In genomic region chr3:63990733-63991132, GRCh38 we compare ENCODE assay signal across 20 cellular contexts. TPM values are rescaled to one million over a fixed set of nuclear protein-coding genes. Genes with fewer than 3 reads are reported as not detected.
DNase-seq lines count a peak whose midpoint lies in the region; ATAC-seq lines count a peak whose summit lies in the region.
"Had no signal": no experiment of that assay in that cellular context is flagged by ENCODE, and none has a peak within 500 bp of the region (broad histone marks: within the 10 kb centered on the region; RNA-seq: fewer than 3 reads in every experiment).

No MANE protein-coding gene starts in this region.

- no peak for ATAC-seq in activated T-cell treated with anti-CD3 and anti-CD28 coated beads, Interleukin-2, amount 50 U/mL, for 72 hours (replicated peaks in 1 of 2)
- no peak for ATAC-seq in activated T-cell treated with anti-CD3 and anti-CD28 coated beads, Interleukin-2, amount 50 U/mL, for 4 hours
- ATAC-seq in stimulated activated memory B cell treated with anti-CD40 and anti-IgM and Interleukin-4, amounts not matched to agents 10 μg/mL and 1 μg/mL and 100 μg/mL, for 72 hours = no peak
- ATAC-seq: left cardiac atrium, Panc1 had no signal

- peaks cover 11 to 16% of the 10 kb centered on the region in 2 donors for H3K36me3 Mint-ChIP-seq in activated T-cell treated with anti-CD3 and anti-CD28 coated beads, Interleukin-2, amount 50 U/mL, for 72 hours (ENCODE audit: insufficient read depth in 2 of 2)
- H3K36me3 Mint-ChIP-seq in activated T-cell treated with anti-CD3 and anti-CD28 coated beads, Interleukin-2, amount 50 U/mL, for 4 hours (ENCODE audit: insufficient read depth) = peaks cover 62% of the 10 kb centered on the region
- H3K36me3 Mint-ChIP-seq in activated CD4-positive, alpha-beta memory T cell treated with anti-CD3 and anti-CD28 coated beads for 36 hours = peaks cover 58% of the 10 kb centered on the region
- peaks cover 23 to 68% (median 48%) of the 10 kb centered on the region in 3 donors for H3K36me3 Mint-ChIP-seq in immature natural killer cell
- peaks cover 56% of the 10 kb centered on the region for H3K36me3 Mint-ChIP-seq in stimulated activated memory B cell treated with anti-CD40 and anti-IgM and Interleukin-4, amounts not matched to agents 10 μg/mL and 1 μg/mL and 100 μg/mL, for 72 hours

- H3K9me3 Mint-ChIP-seq in activated T-cell treated with anti-CD3 and anti-CD28 coated beads, Interleukin-2, amount 50 U/mL, for 72 hours = no peaks in the 10 kb centered on the region
- no peaks in the 10 kb centered on the region for H3K9me3 Mint-ChIP-seq in activated T-cell treated with anti-CD3 and anti-CD28 coated beads, Interleukin-2, amount 50 U/mL, for 4 hours
- no peaks in the 10 kb centered on the region for H3K9me3 Mint-ChIP-seq in activated CD4-positive, alpha-beta memory T cell treated with anti-CD3 and anti-CD28 coated beads for 36 hours
- H3K9me3 Mint-ChIP-seq in immature natural killer cell = no peaks in the 10 kb centered on the region
- no peaks in the 10 kb centered on the region for H3K9me3 Mint-ChIP-seq in stimulated activated memory B cell treated with anti-CD40 and anti-IgM and Interleukin-4, amounts not matched to agents 10 μg/mL and 1 μg/mL and 100 μg/mL, for 72 hours
- H3K9me3 Mint-ChIP-seq: activated T-helper 2 cell treated with anti-CD3 and anti-CD28 coated beads, Interferon-gamma antibody, Interleukin-2, Interleukin-4, amounts not matched to agents 10 μg/mL and 5 μg/mL and 100 μg/mL, durations not matched to agents 14 hours and 24 hours and 36 hours; HFFc6 had no signal

- CTCF ChIA-PET in activated CD4-positive, alpha-beta memory T cell treated with anti-CD3 and anti-CD28 coated beads for 36 hours (lab: Charles Lee) = interaction anchor here (1.5 to 13.2 kb wide), 2 partner anchors 22 to 63 kb away, joined by 3 to 360 read pairs; no protein-coding TSS in a partner anchor

- POLR2A ChIA-PET in activated CD4-positive, alpha-beta memory T cell treated with anti-CD3 and anti-CD28 coated beads for 36 hours (lab: Charles Lee) = no interaction called here

- H3K27me3 Mint-ChIP-seq in activated T-cell treated with anti-CD3 and anti-CD28 coated beads, Interleukin-2, amount 50 U/mL, for 72 hours (ENCODE audit: low read depth) = no peaks in the 10 kb centered on the region
- H3K27me3 Mint-ChIP-seq in activated T-cell treated with anti-CD3 and anti-CD28 coated beads, Interleukin-2, amount 50 U/mL, for 4 hours (ENCODE audit: low read depth) = no peaks in the 10 kb centered on the region
- H3K27me3 Mint-ChIP-seq in activated CD4-positive, alpha-beta memory T cell treated with anti-CD3 and anti-CD28 coated beads for 36 hours = no peaks in the 10 kb centered on the region
- peaks cover 0 to 7% (median 0%) of the 10 kb centered on the region in 3 donors for H3K27me3 Mint-ChIP-seq in immature natural killer cell (ENCODE audit: low read depth in 3 of 3)
- no peaks in the 10 kb centered on the region for H3K27me3 Mint-ChIP-seq in stimulated activated memory B cell treated with anti-CD40 and anti-IgM and Interleukin-4, amounts not matched to agents 10 μg/mL and 1 μg/mL and 100 μg/mL, for 72 hours

- DNase-seq in activated T-cell treated with anti-CD3 and anti-CD28 coated beads, Interleukin-2, amount 50 U/mL, for 72 hours = no peak
- no peak for DNase-seq in activated T-cell treated with anti-CD3 and anti-CD28 coated beads, Interleukin-2, amount 50 U/mL, for 4 hours
- DNase-seq in activated CD4-positive, alpha-beta memory T cell treated with anti-CD3 and anti-CD28 coated beads for 36 hours = no peak
- DNase-seq in immature natural killer cell = no peak
- DNase-seq in cerebellar nuclear complex (lab: John Stamatoyannopoulos, UW) = no peak
- DNase-seq in NCI-H128 (lab: John Stamatoyannopoulos, UW; ENCODE audit: unreplicated experiment) = no peak
- no peak for DNase-seq in H4 (ENCODE audit: low spot score)
- DNase-seq: activated CD8-positive, alpha-beta memory T cell treated with anti-CD3 and anti-CD28 coated beads for 24 hours; DMS153; effector memory CD4-positive, alpha-beta T cell; HFFc6; Kasumi-1; left cardiac atrium; NCI-H1092 treated with DMSO at 0.1 percent for 48 hours; NCI-H2081 treated with DMSO at 0.1 percent for 48 hours; NCI-H510A; stimulated activated CD4-positive, alpha-beta T cell treated with anti-CD3 and anti-CD28 coated beads, Interleukin-4, amount 100 ng/mL, for 1 hour had no signal

- no peak overlapping the region for H3K4me3 Mint-ChIP-seq in activated T-cell treated with anti-CD3 and anti-CD28 coated beads, Interleukin-2, amount 50 U/mL, for 72 hours
- no peak overlapping the region for H3K4me3 Mint-ChIP-seq in activated T-cell treated with anti-CD3 and anti-CD28 coated beads, Interleukin-2, amount 50 U/mL, for 4 hours
- no peak overlapping the region for H3K4me3 Mint-ChIP-seq in activated CD4-positive, alpha-beta memory T cell treated with anti-CD3 and anti-CD28 coated beads for 36 hours
- H3K4me3 Mint-ChIP-seq in immature natural killer cell = no peak overlapping the region
- H3K4me3 Mint-ChIP-seq in stimulated activated memory B cell treated with anti-CD40 and anti-IgM and Interleukin-4, amounts not matched to agents 10 μg/mL and 1 μg/mL and 100 μg/mL, for 72 hours = no peak overlapping the region
- H3K4me3 Mint-ChIP-seq: HFFc6 had no signal

- intact Hi-C loops in activated CD4-positive, alpha-beta memory T cell treated with anti-CD3 and anti-CD28 coated beads for 36 hours (cut with micrococcal nuclease) = loop anchor here (5.0 kb wide), 1 partner anchor 78 kb away; the partner anchor contains the start of gene SCAANT1

- H3K4me1 Mint-ChIP-seq in activated T-cell treated with anti-CD3 and anti-CD28 coated beads, Interleukin-2, amount 50 U/mL, for 72 hours (ENCODE audit: low read depth) = peaks cover 20% of the 10 kb centered on the region
- peaks cover 38% of the 10 kb centered on the region for H3K4me1 Mint-ChIP-seq in activated T-cell treated with anti-CD3 and anti-CD28 coated beads, Interleukin-2, amount 50 U/mL, for 4 hours (ENCODE audit: low read depth)
- peaks cover 42% of the 10 kb centered on the region for H3K4me1 Mint-ChIP-seq in activated CD4-positive, alpha-beta memory T cell treated with anti-CD3 and anti-CD28 coated beads for 36 hours (ENCODE audit: low read depth)
- peaks cover 9 to 53% of the 10 kb centered on the region in 2 donors for H3K4me1 Mint-ChIP-seq in immature natural killer cell
- H3K4me1 Mint-ChIP-seq in stimulated activated memory B cell treated with anti-CD40 and anti-IgM and Interleukin-4, amounts not matched to agents 10 μg/mL and 1 μg/mL and 100 μg/mL, for 72 hours = no peaks in the 10 kb centered on the region

- H3K27ac Mint-ChIP-seq in activated T-cell treated with anti-CD3 and anti-CD28 coated beads, Interleukin-2, amount 50 U/mL, for 72 hours = peak overlapping the region; percentile 80
- H3K27ac Mint-ChIP-seq in activated CD4-positive, alpha-beta memory T cell treated with anti-CD3 and anti-CD28 coated beads for 36 hours = peak overlapping the region; percentile 53
- H3K27ac Mint-ChIP-seq in immature natural killer cell = peak overlapping the region; percentile 5 to 75 (median 43)
- peak overlapping the region; percentile 17 for H3K27ac Mint-ChIP-seq in stimulated activated memory B cell treated with anti-CD40 and anti-IgM and Interleukin-4, amounts not matched to agents 10 μg/mL and 1 μg/mL and 100 μg/mL, for 72 hours

RNA-seq across cellular contexts. Expression of gene PSMD6, which starts 32.6 kb away (rescaled TPM):
- total RNA-seq in activated T-cell treated with anti-CD3 and anti-CD28 coated beads, Interleukin-2, amount 50 U/mL, for 72 hours = 10 to 100 TPM; 83.4 to 90.3 TPM
- 100 to 1,000 TPM; 198 to 222 (median 214) TPM for total RNA-seq in activated T-cell treated with anti-CD3 and anti-CD28 coated beads, Interleukin-2, amount 50 U/mL, for 4 hours
- 100 to 1,000 TPM; 104 to 109 TPM for total RNA-seq in activated CD4-positive, alpha-beta memory T cell treated with anti-CD3 and anti-CD28 coated beads for 36 hours
- polyA plus RNA-seq in immature natural killer cell = 100 to 1,000 TPM in 2 of 3 donors, 10 to 100 TPM in 1; 92.3 to 161 (median 124) TPM
- total RNA-seq in H4 (2014; rRNA removed; shearing (Covaris generic)) = 102 and 104 TPM in 2 replicates

Comparison
In these comparisons a context has a peak if more than half of its experiments do, and no peak if none do; other contexts are left out.
1. H3K27ac Mint-ChIP-seq: peak in every context shown above with its lines; median percentile 80 in activated T-cell treated with anti-CD3 and anti-CD28 coated beads, Interleukin-2, amount 50 U/mL, for 72 hours; 53 in activated CD4-positive, alpha-beta memory T cell treated with anti-CD3 and anti-CD28 coated beads for 36 hours; 43 in immature natural killer cell; 17 in stimulated activated memory B cell treated with anti-CD40 and anti-IgM and Interleukin-4, amounts not matched to agents 10 μg/mL and 1 μg/mL and 100 μg/mL, for 72 hours.